In genomic region chr9:109019420-109019819, GRCh38 we compare ENCODE assay signal across 2 cellular contexts.
A peak's percentile ranks its signal among the peaks of the same experiment; 100 is the strongest.
TF ChIP-seq lines count a peak whose summit lies in the region.

No MANE protein-coding gene starts in this region.

TF ChIP-seq in IMR-90, 13 proteins besides CTCF, POLR2A, EP300 and RAD21:
- no peak for TF ChIP-seq FOS (IDR thresholded peaks at IDR 0.05; ENCODE audit: low read depth, low read length)

TF ChIP-seq in K562, 482 proteins besides CTCF, POLR2A, EP300 and RAD21:
- TF ChIP-seq ETS1 (conservative IDR thresholded peaks at IDR 0.05; ENCODE audit: control insufficient read depth, low read depth, low read length) (no peak), ARID1B (IDR thresholded peaks at IDR 0.05) (no peak), HDGF (IDR thresholded peaks at IDR 0.05) (no peak), NFIX (CRISPR knock-in tag; IDR thresholded peaks at IDR 0.05; ENCODE audit: low read depth) (peak; percentile 60; the same call in 1 of the 2 replicates), RBM15 (IDR thresholded peaks at IDR 0.05; ENCODE audit: insufficient read depth, low read length) (no peak), ZNF655 (CRISPR knock-in tag; IDR thresholded peaks at IDR 0.05) (no peak), ZBTB49 (CRISPR knock-in tag; IDR thresholded peaks at IDR 0.05; ENCODE audit: borderline replicate concordance) (no peak), NFIC (IDR thresholded peaks at IDR 0.05) (peak; percentile 84)
